37 cellular contexts compared by ENCODE assay signal in the genomic region with DNA sequence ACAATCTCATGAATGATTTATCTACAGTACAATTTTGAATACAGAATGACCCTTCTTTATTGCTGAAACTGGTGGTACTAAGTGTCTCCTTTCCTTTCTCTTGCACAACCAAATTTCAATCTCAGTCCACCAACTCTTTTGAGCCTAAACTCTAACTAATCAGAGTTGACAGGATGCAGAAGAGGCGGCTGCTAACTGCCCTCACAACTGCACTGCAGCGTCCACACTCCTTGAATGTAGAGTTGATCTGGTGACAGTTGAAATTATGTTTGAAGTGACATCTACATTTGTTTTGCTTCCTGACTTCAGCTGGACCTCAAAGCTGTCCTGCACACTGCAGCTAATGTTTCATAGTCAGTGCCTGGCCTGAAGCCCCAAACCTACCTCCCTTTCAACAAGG.
"Had no signal": no experiment of that assay in that cellular context is flagged by ENCODE, and none has a peak within 500 bp of the region (broad histone marks: within the 10 kb centered on the region; RNA-seq: fewer than 3 reads in every experiment).

No MANE protein-coding gene starts in this region.

- H3K36me3 ChIP-seq: WERI-Rb-1 had no signal

- H3K27ac ChIP-seq: ascending aorta, KMS-11, PC-9, RWPE1, WERI-Rb-1 had no signal

- H3K9ac ChIP-seq: KMS-11 had no signal

- H3K9me3 Mint-ChIP-seq: activated CD4-positive, alpha-beta memory T cell treated with anti-CD3 and anti-CD28 coated beads, Interleukin-2, amount 10 ng/mL, durations not matched to agents 7 days and 5 days; activated naive CD4-positive, alpha-beta T cell treated with anti-CD3 and anti-CD28 coated beads, Interleukin-2, amount 50 U/mL, for 24 hours; activated naive CD8-positive, alpha-beta T cell treated with anti-CD3 and anti-CD28 coated beads, Interleukin-2, amount 10 ng/mL, durations not matched to agents 7 days and 5 days; activated T-cell treated with anti-CD3 and anti-CD28 coated beads, Interleukin-2, amount 50 U/mL, for 72 hours; activated T-helper 17 cell treated with anti-CD3 and anti-CD28 coated beads, Interleukin-2, amount 50 U/mL, for 72 hours; central memory CD8-positive, alpha-beta T cell had no signal

- H3K4me2 ChIP-seq: KMS-11, PC-9 had no signal

- ATAC-seq: activated CD8-positive, alpha-beta memory T cell treated with anti-CD3 and anti-CD28 coated beads, Interleukin-2, amount 10 ng/mL, durations not matched to agents 7 days and 5 days; activated T-cell treated with anti-CD3 and anti-CD28 coated beads, Interleukin-2, amount 50 U/mL, for 72 hours; activated T-helper 17 cell treated with anti-CD3 and anti-CD28 coated beads, Interleukin-2, amount 50 U/mL, for 72 hours; Right ventricle myocardium inferior; SK-N-SH treated with all-trans-retinoic acid at 6 μM for 48 hours had no signal

- H3K4me3 Mint-ChIP-seq: activated CD4-positive, alpha-beta memory T cell treated with anti-CD3 and anti-CD28 coated beads, Interleukin-2, amount 10 ng/mL, durations not matched to agents 7 days and 5 days; activated CD8-positive, alpha-beta memory T cell treated with anti-CD3 and anti-CD28 coated beads, Interleukin-2, amount 10 ng/mL, durations not matched to agents 7 days and 5 days; activated naive CD4-positive, alpha-beta T cell treated with anti-CD3 and anti-CD28 coated beads, Interleukin-2, amount 50 U/mL, for 24 hours; activated naive CD8-positive, alpha-beta T cell treated with anti-CD3 and anti-CD28 coated beads, Interleukin-2, amount 10 ng/mL, durations not matched to agents 7 days and 5 days; activated T-cell treated with anti-CD3 and anti-CD28 coated beads, Interleukin-2, amount 50 U/mL, for 72 hours; activated T-helper 17 cell treated with anti-CD3 and anti-CD28 coated beads, Interleukin-2, amount 50 U/mL, for 72 hours; central memory CD8-positive, alpha-beta T cell had no signal

- H2AFZ ChIP-seq: PC-9 had no signal

- H3K27me3 ChIP-seq: ascending aorta had no signal

- FAIRE-seq: RCC 7860 had no signal

- H3K27ac Mint-ChIP-seq: activated CD4-positive, alpha-beta memory T cell treated with anti-CD3 and anti-CD28 coated beads, Interleukin-2, amount 10 ng/mL, durations not matched to agents 7 days and 5 days; activated CD8-positive, alpha-beta memory T cell treated with anti-CD3 and anti-CD28 coated beads, Interleukin-2, amount 10 ng/mL, durations not matched to agents 7 days and 5 days; activated naive CD4-positive, alpha-beta T cell treated with anti-CD3 and anti-CD28 coated beads, Interleukin-2, amount 50 U/mL, for 24 hours; activated naive CD8-positive, alpha-beta T cell treated with anti-CD3 and anti-CD28 coated beads, Interleukin-2, amount 10 ng/mL, durations not matched to agents 7 days and 5 days; activated T-cell treated with anti-CD3 and anti-CD28 coated beads, Interleukin-2, amount 50 U/mL, for 72 hours; activated T-helper 17 cell treated with anti-CD3 and anti-CD28 coated beads, Interleukin-2, amount 50 U/mL, for 72 hours had no signal

- H3K27me3 Mint-ChIP-seq: activated CD8-positive, alpha-beta memory T cell treated with anti-CD3 and anti-CD28 coated beads, Interleukin-2, amount 10 ng/mL, durations not matched to agents 7 days and 5 days; activated naive CD4-positive, alpha-beta T cell treated with anti-CD3 and anti-CD28 coated beads, Interleukin-2, amount 50 U/mL, for 24 hours; activated naive CD8-positive, alpha-beta T cell treated with anti-CD3 and anti-CD28 coated beads, Interleukin-2, amount 10 ng/mL, durations not matched to agents 7 days and 5 days; central memory CD8-positive, alpha-beta T cell had no signal

- DNase-seq: activated CD4-positive, alpha-beta memory T cell treated with anti-CD3 and anti-CD28 coated beads, Interleukin-2, amount 10 ng/mL, durations not matched to agents 7 days and 5 days; activated CD4-positive, alpha-beta T cell treated with anti-CD3 and anti-CD28 coated beads for 1 hour; activated CD4-positive, alpha-beta T cell treated with anti-CD3 and anti-CD28 coated beads for 48 hours; activated CD4-positive, CD25-positive, alpha-beta regulatory T cell; activated CD8-positive, alpha-beta memory T cell treated with anti-CD3 and anti-CD28 coated beads for 24 hours; activated CD8-positive, alpha-beta memory T cell treated with anti-CD3 and anti-CD28 coated beads, Interleukin-2, amount 10 ng/mL, durations not matched to agents 7 days and 5 days; activated CD8-positive, alpha-beta memory T cell treated with anti-CD3 and anti-CD28 coated beads, Interleukin-2, amount 50 U/mL, for 48 hours; activated effector memory CD4-positive, alpha-beta T cell treated with anti-CD3 and anti-CD28 coated beads, Interleukin-2, amount 50 U/mL, for 16 hours; activated naive CD4-positive, alpha-beta T cell; activated naive CD8-positive, alpha-beta T cell treated with anti-CD3 and anti-CD28 coated beads, Interleukin-2, amount 10 ng/mL, durations not matched to agents 7 days and 5 days; activated T-cell treated with anti-CD3 and anti-CD28 coated beads, Interleukin-2, amount 50 U/mL, for 72 hours; amygdala; NCI-H1092 treated with DMSO at 0.1 percent for 48 hours; NCI-H187; NCI-H2029 treated with DMSO at 0.1 percent for 48 hours; NCI-H2171 treated with DMSO at 0.1 percent for 48 hours; NCI-H2227 treated with DMSO at 0.1 percent for 48 hours; NCI-H446; NCI-H510A treated with DMSO at 0.1 percent for 48 hours; NCI-H526 treated with DMSO at 0.1 percent for 48 hours; NCI-H82; NK-92 treated with Interleukin-12 subunit alpha and Interleukin-12 subunit beta, amount 100 ng/mL, for 24 hours; PC-9; SIG-M5; T-helper 1 cell; T-helper 2 cell; T-helper 9 cell; WERI-Rb-1 had no signal

- H3K4me1 Mint-ChIP-seq: activated naive CD4-positive, alpha-beta T cell treated with anti-CD3 and anti-CD28 coated beads, Interleukin-2, amount 50 U/mL, for 24 hours; activated naive CD8-positive, alpha-beta T cell treated with anti-CD3 and anti-CD28 coated beads, Interleukin-2, amount 10 ng/mL, durations not matched to agents 7 days and 5 days; activated T-helper 17 cell treated with anti-CD3 and anti-CD28 coated beads, Interleukin-2, amount 50 U/mL, for 72 hours; central memory CD8-positive, alpha-beta T cell had no signal

- H3K36me3 Mint-ChIP-seq: activated CD8-positive, alpha-beta memory T cell treated with anti-CD3 and anti-CD28 coated beads, Interleukin-2, amount 10 ng/mL, durations not matched to agents 7 days and 5 days; activated naive CD4-positive, alpha-beta T cell treated with anti-CD3 and anti-CD28 coated beads, Interleukin-2, amount 50 U/mL, for 24 hours; activated naive CD8-positive, alpha-beta T cell treated with anti-CD3 and anti-CD28 coated beads, Interleukin-2, amount 10 ng/mL, durations not matched to agents 7 days and 5 days had no signal

- H3K4me3 ChIP-seq: ascending aorta, PC-9 had no signal

- H3K9me3 ChIP-seq: ascending aorta had no signal

- H3K4me1 ChIP-seq: ascending aorta had no signal
